In the genomic region with DNA sequence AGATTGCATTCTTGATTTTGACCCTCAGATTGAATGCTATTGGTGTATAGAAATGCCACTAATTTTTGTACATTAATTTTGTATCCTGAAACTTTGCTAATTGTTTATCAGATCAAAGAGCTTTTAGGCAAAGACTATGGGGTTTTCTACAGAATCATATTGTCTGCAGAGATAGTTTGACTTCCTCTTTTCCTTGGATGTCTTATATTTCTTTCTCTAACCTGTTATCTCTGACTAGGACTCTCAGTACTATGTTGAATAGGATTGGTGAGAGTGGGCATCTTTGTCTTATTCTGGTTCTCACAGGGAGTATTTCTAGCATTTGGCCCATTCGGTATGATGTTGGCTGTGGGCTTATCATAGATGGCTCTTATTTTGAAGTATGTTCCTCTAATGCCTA, we compare ENCODE assay signal across 5 cellular contexts. TPM values are rescaled to one million over a fixed set of nuclear protein-coding genes. Genes with fewer than 3 reads are reported as not detected.
"Had no signal": no experiment of that assay in that cellular context is flagged by ENCODE, and none has a peak within 500 bp of the region (broad histone marks: within the 10 kb centered on the region; RNA-seq: fewer than 3 reads in every experiment).

No MANE protein-coding gene starts in this region.

RNA-seq across cellular contexts. Expression of a gene that starts 16.7 kb away (rescaled TPM):
- total RNA-seq: kidney, left ventricle myocardium inferior, left ventricle myocardium superior, lower lobe of right lung, mesothelial cell of epicardium had no signal
